ENCODE assay signal across 3 cellular contexts in the genomic region with DNA sequence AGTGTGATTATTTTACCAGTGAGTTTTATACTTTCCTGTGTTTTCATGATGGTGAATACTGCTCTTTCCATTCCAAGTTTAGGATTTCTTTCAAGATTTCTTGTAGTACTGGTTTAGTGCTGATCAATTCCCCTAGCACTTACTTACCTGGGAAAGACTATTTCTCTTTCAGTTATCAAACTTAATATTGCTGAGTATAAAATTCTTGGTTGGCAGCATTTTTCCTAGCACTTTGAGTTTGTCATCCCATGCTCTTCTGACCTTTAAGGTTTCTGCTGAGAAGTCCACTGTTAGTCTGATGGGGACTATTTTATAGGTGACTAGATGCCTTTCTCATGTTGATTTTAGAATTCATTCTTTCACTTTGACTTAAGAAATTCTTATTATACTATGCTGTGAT.
"Had no signal": no experiment of that assay in that cellular context is flagged by ENCODE, and none has a peak within 500 bp of the region (broad histone marks: within the 10 kb centered on the region; RNA-seq: fewer than 3 reads in every experiment).

No MANE protein-coding gene starts in this region.

- H3K4me3 ChIP-seq: GM12878 had no signal

- DNase-seq: GDM1, GF-D8 had no signal
